In the genomic region with DNA sequence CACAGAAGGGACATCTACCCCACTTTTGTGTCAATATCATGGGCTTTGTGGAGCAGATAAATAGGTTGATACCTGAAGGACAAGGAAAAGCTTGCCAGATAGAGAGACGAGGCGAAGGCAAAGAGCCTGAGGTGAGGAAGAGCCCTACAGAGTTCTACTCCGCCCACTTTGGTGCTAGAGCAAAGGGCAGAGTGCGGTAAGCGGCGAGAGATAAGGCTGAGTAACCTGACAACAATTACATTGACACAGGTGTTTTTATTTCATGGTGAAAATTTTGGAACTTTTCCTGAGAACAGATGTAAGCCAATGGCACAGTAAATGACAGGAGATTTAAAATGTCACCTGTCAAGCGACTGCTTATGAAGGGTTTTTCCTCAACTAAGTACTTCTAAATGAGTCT, we compare ENCODE assay signal across 7 cellular contexts. TPM values are rescaled to one million over a fixed set of nuclear protein-coding genes. Genes with fewer than 3 reads are reported as not detected.
"Had no signal": no experiment of that assay in that cellular context is flagged by ENCODE, and none has a peak within 500 bp of the region (broad histone marks: within the 10 kb centered on the region; RNA-seq: fewer than 3 reads in every experiment).

No MANE protein-coding gene starts in this region.

RNA-seq across cellular contexts. Expression of gene SPATA31C1, which starts 16.7 kb away (rescaled TPM):
- total RNA-seq: LHCN-M2, M059J, PC-3, Peyer's patch, Right ventricle myocardium superior, SJSA1 had no signal
- polyA plus RNA-seq: SK-N-SH had no signal

RNA-seq across cellular contexts. Expression of gene SPATA31E1, which starts 51.8 kb away (rescaled TPM):
- total RNA-seq: LHCN-M2, M059J, Peyer's patch, Right ventricle myocardium superior had no signal
- polyA plus RNA-seq: SK-N-SH had no signal
